In genomic region chr3:180618563-180618962, GRCh38 we compare ENCODE assay signal across 3 cellular contexts. TPM values are rescaled to one million over a fixed set of nuclear protein-coding genes. Genes with fewer than 3 reads are reported as not detected.
DNase-seq lines count a peak whose midpoint lies in the region; ATAC-seq, FAIRE-seq and TF ChIP-seq lines count a peak whose summit lies in the region.
"Not testable (repeated sequence)": the region's sequence is repeated elsewhere in the genome, so short reads cannot be mapped to it uniquely, and the experiment has no call there.

No MANE protein-coding gene starts in this region.

- H2BK120ac ChIP-seq in neuronal stem cell (ENCODE audit: low read depth, low read length), result not testable (repeated sequence)

- not testable (repeated sequence) for H3K27ac ChIP-seq in HEK293 (ENCODE audit: extremely low read depth, low read depth, low read length); K562 (ENCODE audit: extremely low read depth, low read depth, low read length); neuronal stem cell (replicated peaks; ENCODE audit: low read length)

- not testable (repeated sequence) for FAIRE-seq in K562 (lab: Jason Lieb, UNC)

- ATAC-seq in K562, result not testable (repeated sequence)

- TF ChIP-seq POLR2A in K562 (conservative IDR thresholded peaks at IDR 0.05), result not testable (repeated sequence)

- not testable (repeated sequence) for H2BK12ac ChIP-seq in neuronal stem cell (ENCODE audit: low read length)

- POLR2A ChIA-PET in HEK293 (lab: Yijun Ruan, JAX); K562 (lab: Yijun Ruan, JAX): not testable (repeated sequence)

- not testable (repeated sequence) for H3K4me2 ChIP-seq in K562 (ENCODE audit: insufficient read depth, low read length); neuronal stem cell (ENCODE audit: insufficient read depth, low read length, poor library complexity, severe bottlenecking)

- not testable (repeated sequence) for H4K91ac ChIP-seq in neuronal stem cell (ENCODE audit: low read depth, low read length, poor library complexity)

- not testable (repeated sequence) for H3K14ac ChIP-seq in neuronal stem cell (ENCODE audit: low read length)

- H3K36me3 ChIP-seq in HEK293 (ENCODE audit: control insufficient read depth in 2 of 2, insufficient read depth in 1 of 2, low read length in 2 of 2) (peaks cover 0 to 24% of the 10 kb centered on the region in 2 experiments; a peak in 1 of 3 replicates), neuronal stem cell (replicated peaks in 1 of 2; ENCODE audit: control insufficient read depth in 2 of 2, insufficient read depth in 2 of 2, low read length in 2 of 2) (peaks cover 1 to 19% of the 10 kb centered on the region in 2 donors)
- H3K36me3 ChIP-seq in K562 (ENCODE audit: control insufficient read depth, insufficient read depth, low read length), result not testable (repeated sequence)

- not testable (repeated sequence) for H3K4me3 ChIP-seq in HEK293 (ENCODE audit: low read depth, low read length); K562; neuronal stem cell (ENCODE audit: low read length in 2 of 2)

- DNase-seq in K562 (ENCODE audit: extremely low read depth in 1 of 4, low spot score in 3 of 4); neuronal stem cell (ENCODE audit: low spot score): not testable (repeated sequence)

- not testable (repeated sequence) for TF ChIP-seq RAD21 in K562 (CRISPR knock-in tag; conservative IDR thresholded peaks at IDR 0.05 in 1 of 2, IDR thresholded peaks at IDR 0.05 in 1 of 2)

- H3K18ac ChIP-seq in neuronal stem cell (ENCODE audit: low read length), result not testable (repeated sequence)

- H4K20me1 ChIP-seq in K562 (replicated peaks; ENCODE audit: control insufficient read depth, insufficient read depth, low read length), result not testable (repeated sequence)

- TF ChIP-seq EP300 in K562 (IDR thresholded peaks at IDR 0.05; ENCODE audit: low read length), result not testable (repeated sequence)

- H2AFZ ChIP-seq in K562 (ENCODE audit: low read depth, low read length); neuronal stem cell (ENCODE audit: low read length): not testable (repeated sequence)

- H3K79me2 ChIP-seq in K562 (ENCODE audit: control insufficient read depth, insufficient read depth, low read length), result not testable (repeated sequence)

- H3K4ac ChIP-seq in neuronal stem cell (ENCODE audit: low read length), result not testable (repeated sequence)

- not testable (repeated sequence) for H3K9me3 ChIP-seq in HEK293 (ENCODE audit: control insufficient read depth, insufficient read depth, low read depth, low read length); K562 (replicated peaks; ENCODE audit: control insufficient read depth, insufficient read depth, low read depth, low read length); neuronal stem cell (replicated peaks in 1 of 2; ENCODE audit: control insufficient read depth in 2 of 2, insufficient read depth in 1 of 2, low read depth in 1 of 2, low read length in 2 of 2)

- WGBS in K562 (ENCODE audit: insufficient coverage, low coverage, missing lambda C conversion rate), result 75% methylated on average over 2 of the region's 2 CpGs
- no CpG with 5 or more reads among the region's 2 CpGs for WGBS in neuronal stem cell (ENCODE audit: extremely low coverage in 2 of 2, insufficient read length in 2 of 2, insufficient replicate concordance in 1 of 2), 2 donors

- not testable (repeated sequence) for H2BK5ac ChIP-seq in neuronal stem cell (ENCODE audit: low read length)

- not testable (repeated sequence) for H2BK15ac ChIP-seq in neuronal stem cell (ENCODE audit: low read length)

- H3K9me1 ChIP-seq in K562 (ENCODE audit: control insufficient read depth, insufficient read depth, low read length), result not testable (repeated sequence)

- CTCF ChIA-PET in HEK293 (lab: Yijun Ruan, JAX); K562 (lab: Yijun Ruan, JAX; ENCODE audit: low intra/inter-chr PET ratio): not testable (repeated sequence)

- H3K27me3 ChIP-seq in K562 (ENCODE audit: control insufficient read depth in 2 of 2, insufficient read depth in 2 of 2, low read length in 2 of 2); neuronal stem cell (ENCODE audit: control insufficient read depth in 3 of 3, insufficient read depth in 3 of 3, low read depth in 1 of 3, low read length in 3 of 3): not testable (repeated sequence)

- H3K79me1 ChIP-seq in neuronal stem cell (ENCODE audit: low read depth, low read length), result not testable (repeated sequence)

- not testable (repeated sequence) for H3K4me1 ChIP-seq in HEK293 (ENCODE audit: control insufficient read depth, insufficient read depth, low read length); K562 (replicated peaks in 1 of 2; ENCODE audit: control insufficient read depth in 2 of 2, insufficient read depth in 2 of 2, low read length in 2 of 2); neuronal stem cell (ENCODE audit: control insufficient read depth in 2 of 2, insufficient read depth in 1 of 2, low read depth in 1 of 2, low read length in 2 of 2)

- H3K23ac ChIP-seq in neuronal stem cell (ENCODE audit: low read depth, low read length, poor library complexity), result not testable (repeated sequence)

- BruUV-seq in K562 (replicated peaks; lab: Mats Ljungman, UMichigan), result not testable (repeated sequence)

- intact Hi-C loops in K562 (cut with micrococcal nuclease), result not testable (repeated sequence)

- not testable (repeated sequence) for H3K9ac ChIP-seq in K562 (ENCODE audit: insufficient read depth in 1 of 2, low read depth in 2 of 2, low read length in 2 of 2); neuronal stem cell (ENCODE audit: low read depth, low read length, poor library complexity)

- peak overlapping the region; percentile 65 for H4K8ac ChIP-seq in neuronal stem cell (ENCODE audit: low read depth, low read length)

- TF ChIP-seq CTCF in HEK293 (tag by site-specific recombination; IDR thresholded peaks at IDR 0.05); K562 (IDR thresholded peaks at IDR 0.05 in 2 of 3, conservative IDR thresholded peaks at IDR 0.05 in 1 of 3; ENCODE audit: insufficient read depth in 2 of 3, low read depth in 1 of 3, low read length in 3 of 3): not testable (repeated sequence)

- in situ Hi-C loops in K562 (cut with MboI), result loop anchor here (25.0 kb wide), 2 partner anchors 369 to 1181 kb away; partner anchors contain the start of gene DNAJC19

- H2AK5ac ChIP-seq in neuronal stem cell (ENCODE audit: low read depth, low read length), result not testable (repeated sequence)

TF ChIP-seq in HEK293, 187 proteins besides CTCF, POLR2A, EP300 and RAD21 (continues in another document):
- TF ChIP-seq ZNF146 (tag by site-specific recombination; IDR thresholded peaks at IDR 0.05), result peak; percentile 84

TF ChIP-seq in K562, 482 proteins besides CTCF, POLR2A, EP300 and RAD21:
- TF ChIP-seq ZNF146 (CRISPR knock-in tag; IDR thresholded peaks at IDR 0.05; ENCODE audit: unreplicated experiment), result peak; percentile 60
TF ChIP-seq in K562: peak in this region for 1; not testable (repeated sequence) for 481.

RNA-seq across cellular contexts. Expression of gene TTC14, which starts 16.6 kb away (rescaled TPM):
- 83.6 and 251 TPM in 2 replicates for total RNA-seq in K562 (2011; cell fraction: chromatin; rRNA removed; ENCODE audit: low replicate concordance)
- total RNA-seq in K562 (2011; cell fraction: nucleolus; rRNA removed), result 50.7 and 58.5 TPM in 2 replicates
- 52.1 and 67.0 TPM in 2 replicates for total RNA-seq in K562 (2011; cell fraction: nucleoplasm; rRNA removed)
- total RNA-seq in K562 (2014; rRNA removed), result 16.2 and 17.7 TPM in 2 replicates
- 31.3 and 32.6 TPM in 2 replicates for total RNA-seq in K562 (2014; rRNA removed; fragmentation: Illumina TruSeq; extraction: Trizol)
- 25.9 and 27.0 TPM in 2 replicates for total RNA-seq in K562 (2015; rRNA removed; fragmentation: Illumina TruSeq; extraction: Trizol)
- 33.2 and 35.4 TPM in 2 replicates for total RNA-seq in K562 (2021)
- 50.6 and 61.9 TPM in 2 replicates for polyA plus RNA-seq in K562 (2011; rRNA removed)
- 4.5 and 12.1 TPM in 2 replicates for polyA plus RNA-seq in K562 (2011; cell fraction: cytosol; rRNA removed)
- 118 and 143 TPM in 2 replicates for polyA plus RNA-seq in K562 (2011; cell fraction: nucleus; rRNA removed)
- 14.7 and 27.4 TPM in 2 replicates for polyA plus RNA-seq in K562 (2012)
- polyA plus RNA-seq in K562 (2014; fragmentation: Illumina TruSeq; extraction: Trizol), result 20.4 and 22.6 TPM in 2 replicates
- polyA plus RNA-seq in K562 (2014; fragmentation: Nextera tagmentation; extraction: Ambion mirVana), result 10 to 100 TPM in 1 of 2 experiments, 1 to 10 TPM in 1; 10.0 to 11.3 TPM
- polyA plus RNA-seq in K562 (2014; rRNA removed), result 26.1 and 33.3 TPM in 2 replicates
- 81.0 and 87.7 TPM in 2 replicates for polyA minus RNA-seq in K562 (2011; rRNA and poly(A)+ RNA removed)
- polyA minus RNA-seq in K562 (2011; cell fraction: cytosol; rRNA and poly(A)+ RNA removed), result 13.7 and 27.6 TPM in 2 replicates
- polyA minus RNA-seq in K562 (2011; cell fraction: nucleus; rRNA and poly(A)+ RNA removed), result 148 and 160 TPM in 2 replicates
- 39.9 TPM for polyA plus RNA-seq in neuronal stem cell (2013, experiment 1 of 2)
- 39.5 TPM for polyA plus RNA-seq in neuronal stem cell (2013, experiment 2 of 2)
